In the genomic region with DNA sequence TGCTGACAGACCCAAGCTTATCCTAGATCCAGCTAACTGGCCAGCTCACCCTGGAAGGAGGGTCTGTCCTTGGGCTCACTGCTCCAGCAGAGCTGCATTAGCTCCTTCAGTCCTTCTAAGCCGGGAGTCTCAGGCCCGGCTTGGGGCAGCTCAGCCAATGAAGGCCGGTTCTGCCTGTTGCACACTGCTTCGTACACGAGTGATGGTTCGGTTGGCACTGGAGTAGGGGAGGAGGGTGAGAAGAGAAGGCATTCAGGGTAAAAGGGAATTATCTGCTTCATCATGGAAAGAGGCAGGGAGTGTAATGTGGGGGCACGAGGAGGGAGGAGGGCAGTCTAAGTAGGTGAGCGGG, we compare ENCODE assay signal across 29 cellular contexts. TPM values are rescaled to one million over a fixed set of nuclear protein-coding genes. Genes with fewer than 3 reads are reported as not detected.
DNase-seq lines count a peak whose midpoint lies in the region; ATAC-seq and TF ChIP-seq lines count a peak whose summit lies in the region.
"Had no signal": no experiment of that assay in that cellular context is flagged by ENCODE, and none has a peak within 500 bp of the region (broad histone marks: within the 10 kb centered on the region; RNA-seq: fewer than 3 reads in every experiment).

No MANE protein-coding gene starts in this region.

- no peak overlapping the region for H2AFZ ChIP-seq in neural progenitor cell (replicated peaks)
- H2AFZ ChIP-seq: GM23338 had no signal

- H3K36me3 ChIP-seq in CD8-positive, alpha-beta T cell (ENCODE audit: insufficient read depth, low read length): no peaks in the 10 kb centered on the region
- no peaks in the 10 kb centered on the region for H3K36me3 ChIP-seq in neural progenitor cell
- H3K36me3 ChIP-seq: BE2C had no signal

- DNase-seq in activated CD8-positive, alpha-beta memory T cell treated with anti-CD3 and anti-CD28 coated beads, Interleukin-2, amount 10 ng/mL, durations not matched to agents 7 days and 5 days: no peak
- DNase-seq in activated CD8-positive, alpha-beta memory T cell treated with anti-CD3 and anti-CD28 coated beads, Interleukin-2, amount 50 U/mL, for 48 hours: no peak
- no peak for DNase-seq in CD8-positive, alpha-beta T cell
- DNase-seq in activated T-helper 2 cell treated with anti-CD3 and anti-CD28 coated beads, Interferon-gamma antibody, Interleukin-2, Interleukin-4, amounts not matched to agents 10 μg/mL and 5 μg/mL and 100 μg/mL, durations not matched to agents 14 hours and 24 hours and 36 hours (ENCODE audit: low spot score): no peak
- DNase-seq in neural progenitor cell (ENCODE audit: low spot score): no peak
- DNase-seq: activated CD4-positive, alpha-beta T cell treated with anti-CD3 and anti-CD28 coated beads for 48 hours; activated effector memory CD4-positive, alpha-beta T cell treated with anti-CD3 and anti-CD28 coated beads, Interleukin-2, amount 50 U/mL, for 16 hours; BE2C; caudate nucleus; COR-L47; cortex of kidney; effector memory CD4-positive, alpha-beta T cell; erythroblast; left ventricle myocardium superior; NCI-H2107; NCI-H345; NCI-H69; SK-N-SH; trophoblast cell had no signal

- no peak overlapping the region for H3K4me2 ChIP-seq in neural progenitor cell
- H3K4me2 ChIP-seq: GM23338, SK-N-SH had no signal

- peaks cover 42% of the 10 kb centered on the region for H3K4me1 Mint-ChIP-seq in activated CD8-positive, alpha-beta memory T cell treated with anti-CD3 and anti-CD28 coated beads, Interleukin-2, amount 10 ng/mL, durations not matched to agents 7 days and 5 days
- peaks cover 45% of the 10 kb centered on the region for H3K4me1 Mint-ChIP-seq in CD8-positive, alpha-beta T cell (ENCODE audit: low read depth)
- peaks cover 22% of the 10 kb centered on the region for H3K4me1 Mint-ChIP-seq in activated T-helper 2 cell treated with anti-CD3 and anti-CD28 coated beads, Interferon-gamma antibody, Interleukin-2, Interleukin-4, amounts not matched to agents 10 μg/mL and 5 μg/mL and 100 μg/mL, durations not matched to agents 14 hours and 24 hours and 36 hours (ENCODE audit: low read depth)
- H3K4me1 Mint-ChIP-seq in neural progenitor cell: peaks cover 9% of the 10 kb centered on the region

- H3K27ac ChIP-seq in CD8-positive, alpha-beta T cell (ENCODE audit: low read depth, low read length): no peak overlapping the region
- H3K27ac ChIP-seq in neural progenitor cell: no peak overlapping the region
- H3K27ac ChIP-seq: VCaP had no signal

- H3K27me3 ChIP-seq in CD8-positive, alpha-beta T cell (ENCODE audit: insufficient read depth, low read length): peaks cover 7% of the 10 kb centered on the region
- peaks cover 100% of the 10 kb centered on the region for H3K27me3 ChIP-seq in neural progenitor cell

- peaks cover 12% of the 10 kb centered on the region for H4K20me1 ChIP-seq in neural progenitor cell (ENCODE audit: low read depth)

- no peak for TF ChIP-seq CTCF in CD8-positive, alpha-beta T cell (IDR thresholded peaks at IDR 0.05)
- no peak for TF ChIP-seq CTCF in neural progenitor cell (IDR thresholded peaks at IDR 0.05)

- H3K9me3 Mint-ChIP-seq in activated CD8-positive, alpha-beta memory T cell treated with anti-CD3 and anti-CD28 coated beads, Interleukin-2, amount 10 ng/mL, durations not matched to agents 7 days and 5 days (ENCODE audit: low read depth): no peaks in the 10 kb centered on the region
- H3K9me3 Mint-ChIP-seq in CD8-positive, alpha-beta T cell: no peaks in the 10 kb centered on the region
- no peaks in the 10 kb centered on the region for H3K9me3 Mint-ChIP-seq in activated T-helper 2 cell treated with anti-CD3 and anti-CD28 coated beads, Interferon-gamma antibody, Interleukin-2, Interleukin-4, amounts not matched to agents 10 μg/mL and 5 μg/mL and 100 μg/mL, durations not matched to agents 14 hours and 24 hours and 36 hours
- peaks cover 10% of the 10 kb centered on the region for H3K9me3 Mint-ChIP-seq in neural progenitor cell
- H3K9me3 Mint-ChIP-seq: GM23338; IgD-negative memory B cell; stimulated activated memory B cell treated with anti-CD40 and anti-IgM and Interleukin-4, amounts not matched to agents 10 μg/mL and 1 μg/mL and 100 μg/mL, for 72 hours had no signal

- H3K27me3 Mint-ChIP-seq in activated CD8-positive, alpha-beta memory T cell treated with anti-CD3 and anti-CD28 coated beads, Interleukin-2, amount 10 ng/mL, durations not matched to agents 7 days and 5 days: peaks cover 27% of the 10 kb centered on the region
- H3K27me3 Mint-ChIP-seq in CD8-positive, alpha-beta T cell (ENCODE audit: low read depth): peaks cover 16% of the 10 kb centered on the region
- H3K27me3 Mint-ChIP-seq in activated T-helper 2 cell treated with anti-CD3 and anti-CD28 coated beads, Interferon-gamma antibody, Interleukin-2, Interleukin-4, amounts not matched to agents 10 μg/mL and 5 μg/mL and 100 μg/mL, durations not matched to agents 14 hours and 24 hours and 36 hours (ENCODE audit: low read depth): peaks cover 21% of the 10 kb centered on the region
- H3K27me3 Mint-ChIP-seq in neural progenitor cell (ENCODE audit: insufficient read depth, low read depth): peaks cover 88% of the 10 kb centered on the region

- intact Hi-C loops in CD8-positive, alpha-beta T cell (cut with DNase I, micrococcal nuclease): loop anchor here (1.0 to 10.0 kb wide), 2 partner anchors 97 to 337 kb away; no protein-coding TSS in a partner anchor
- intact Hi-C loops in activated T-helper 2 cell treated with anti-CD3 and anti-CD28 coated beads, Interferon-gamma antibody, Interleukin-2, Interleukin-4, amounts not matched to agents 10 μg/mL and 5 μg/mL and 100 μg/mL, durations not matched to agents 14 hours and 24 hours and 36 hours (cut with micrococcal nuclease): loop anchor here (10.0 kb wide), 1 partner anchor 327 kb away; no protein-coding TSS in a partner anchor

- ATAC-seq in activated CD8-positive, alpha-beta memory T cell treated with anti-CD3 and anti-CD28 coated beads, Interleukin-2, amount 10 ng/mL, durations not matched to agents 7 days and 5 days: no peak
- ATAC-seq in CD8-positive, alpha-beta T cell: no peak
- no peak for ATAC-seq in HG03039 (IDR thresholded peaks at IDR 0.05; ENCODE audit: unreplicated experiment)
- ATAC-seq in HG03342 (IDR thresholded peaks at IDR 0.05; ENCODE audit: unreplicated experiment): no peak
- ATAC-seq in HG03095 (IDR thresholded peaks at IDR 0.05; ENCODE audit: unreplicated experiment): no peak
- ATAC-seq: GM23338; left ventricle myocardium superior; Right ventricle myocardium inferior; stimulated activated memory B cell treated with anti-CD40 and anti-IgM and Interleukin-4, amounts not matched to agents 10 μg/mL and 1 μg/mL and 100 μg/mL, for 72 hours had no signal

- H3K4me3 ChIP-seq in CD8-positive, alpha-beta T cell (ENCODE audit: low read depth, low read length): no peak overlapping the region
- no peak overlapping the region for H3K4me3 ChIP-seq in neural progenitor cell
- H3K4me3 ChIP-seq: GM23338 had no signal

- CTCF ChIA-PET in activated CD8-positive, alpha-beta memory T cell treated with anti-CD3 and anti-CD28 coated beads, Interleukin-2, amount 10 ng/mL, durations not matched to agents 7 days and 5 days (lab: Charles Lee): interaction anchor here (1.8 to 25.2 kb wide), 5 partner anchors 11 to 95 kb away, joined by 6 to 854 read pairs (median 19); partner anchors contain the start of genes CBLN3, CIDEB, KHNYN and LTB4R
- CTCF ChIA-PET in CD8-positive, alpha-beta T cell (lab: Charles Lee): interaction anchor here (1.4 to 23.5 kb wide), 4 partner anchors 28 to 95 kb away, joined by 3 to 442 read pairs (median 100); partner anchors contain the start of genes CBLN3, CIDEB, KHNYN and LTB4R

- peaks cover 38% of the 10 kb centered on the region for H3K4me1 ChIP-seq in CD8-positive, alpha-beta T cell (ENCODE audit: insufficient read depth, low read length)
- H3K4me1 ChIP-seq in neural progenitor cell: peaks cover 8% of the 10 kb centered on the region
- H3K4me1 ChIP-seq: BE2C had no signal

- no peaks in the 10 kb centered on the region for H3K79me2 ChIP-seq in neural progenitor cell (ENCODE audit: low read depth)

- peak overlapping the region; percentile 91 for H3K4me3 Mint-ChIP-seq in activated CD8-positive, alpha-beta memory T cell treated with anti-CD3 and anti-CD28 coated beads, Interleukin-2, amount 10 ng/mL, durations not matched to agents 7 days and 5 days
- peak overlapping the region; percentile 94 for H3K4me3 Mint-ChIP-seq in CD8-positive, alpha-beta T cell
- peak overlapping the region; percentile 87 for H3K4me3 Mint-ChIP-seq in activated T-helper 2 cell treated with anti-CD3 and anti-CD28 coated beads, Interferon-gamma antibody, Interleukin-2, Interleukin-4, amounts not matched to agents 10 μg/mL and 5 μg/mL and 100 μg/mL, durations not matched to agents 14 hours and 24 hours and 36 hours (ENCODE audit: low read depth)
- H3K4me3 Mint-ChIP-seq in neural progenitor cell: peak overlapping the region; percentile 25

- peaks cover 21% of the 10 kb centered on the region for H3K36me3 Mint-ChIP-seq in activated CD8-positive, alpha-beta memory T cell treated with anti-CD3 and anti-CD28 coated beads, Interleukin-2, amount 10 ng/mL, durations not matched to agents 7 days and 5 days
- peaks cover 26% of the 10 kb centered on the region for H3K36me3 Mint-ChIP-seq in CD8-positive, alpha-beta T cell
- H3K36me3 Mint-ChIP-seq in activated T-helper 2 cell treated with anti-CD3 and anti-CD28 coated beads, Interferon-gamma antibody, Interleukin-2, Interleukin-4, amounts not matched to agents 10 μg/mL and 5 μg/mL and 100 μg/mL, durations not matched to agents 14 hours and 24 hours and 36 hours (ENCODE audit: low read depth): peaks cover 26% of the 10 kb centered on the region
- H3K36me3 Mint-ChIP-seq in neural progenitor cell: no peaks in the 10 kb centered on the region

- POLR2A ChIA-PET in CD8-positive, alpha-beta T cell (lab: Charles Lee): interaction anchor here (4.9 kb wide), 1 partner anchor 93 kb away, joined by 33 read pairs; the partner anchor contains the start of genes CBLN3 and KHNYN

- no peak overlapping the region for H3K9ac ChIP-seq in neural progenitor cell
- H3K9ac ChIP-seq: SK-N-SH had no signal

- no peak overlapping the region for H3K27ac Mint-ChIP-seq in activated CD8-positive, alpha-beta memory T cell treated with anti-CD3 and anti-CD28 coated beads, Interleukin-2, amount 10 ng/mL, durations not matched to agents 7 days and 5 days
- H3K27ac Mint-ChIP-seq in CD8-positive, alpha-beta T cell: no peak overlapping the region
- no peak overlapping the region for H3K27ac Mint-ChIP-seq in activated T-helper 2 cell treated with anti-CD3 and anti-CD28 coated beads, Interferon-gamma antibody, Interleukin-2, Interleukin-4, amounts not matched to agents 10 μg/mL and 5 μg/mL and 100 μg/mL, durations not matched to agents 14 hours and 24 hours and 36 hours
- no peak overlapping the region for H3K27ac Mint-ChIP-seq in neural progenitor cell
- H3K27ac Mint-ChIP-seq: GM23338 had no signal

- no peaks in the 10 kb centered on the region for H3K9me3 ChIP-seq in CD8-positive, alpha-beta T cell (ENCODE audit: low read length)
- no peaks in the 10 kb centered on the region for H3K9me3 ChIP-seq in neural progenitor cell (ENCODE audit: low read depth)
- H3K9me3 ChIP-seq: BE2C, SK-N-SH had no signal

- peaks cover 6% of the 10 kb centered on the region for H3F3A ChIP-seq in neural progenitor cell (ENCODE audit: low read depth)

RNA-seq across cellular contexts. Expression of gene RIPK3, which starts 2.0 kb away (rescaled TPM):
- total RNA-seq in activated CD8-positive, alpha-beta memory T cell treated with anti-CD3 and anti-CD28 coated beads, Interleukin-2, amount 10 ng/mL, durations not matched to agents 7 days and 5 days: 10 to 100 TPM; 22.9 to 29.4 TPM
- 10 to 100 TPM; 17.6 to 19.3 TPM for total RNA-seq in CD8-positive, alpha-beta T cell
- 13.2 and 15.4 TPM in 2 replicates for total RNA-seq in activated T-helper 2 cell treated with anti-CD3 and anti-CD28 coated beads, Interferon-gamma antibody, Interleukin-2, Interleukin-4, amounts not matched to agents 10 μg/mL and 5 μg/mL and 100 μg/mL, durations not matched to agents 14 hours and 24 hours and 36 hours
- not detected in 2 replicates for total RNA-seq in neural progenitor cell (ENCODE audit: low replicate concordance)
- total RNA-seq: G401, myocyte had no signal

RNA-seq across cellular contexts. Expression of gene ADCY4, which starts 2.9 kb away (rescaled TPM):
- total RNA-seq in activated CD8-positive, alpha-beta memory T cell treated with anti-CD3 and anti-CD28 coated beads, Interleukin-2, amount 10 ng/mL, durations not matched to agents 7 days and 5 days: 1 to 10 TPM; 1.6 to 3.4 TPM
- 1 to 10 TPM; 5.2 to 7.9 TPM for total RNA-seq in CD8-positive, alpha-beta T cell
- 1.5 and 2.3 TPM in 2 replicates for total RNA-seq in activated T-helper 2 cell treated with anti-CD3 and anti-CD28 coated beads, Interferon-gamma antibody, Interleukin-2, Interleukin-4, amounts not matched to agents 10 μg/mL and 5 μg/mL and 100 μg/mL, durations not matched to agents 14 hours and 24 hours and 36 hours
- total RNA-seq in neural progenitor cell (ENCODE audit: low replicate concordance): not detected in 2 replicates
- total RNA-seq: G401, myocyte had no signal

RNA-seq across cellular contexts. Expression of gene LTB4R, which starts 26.5 kb away (rescaled TPM):
- 10 to 100 TPM; 15.6 to 32.5 TPM for total RNA-seq in activated CD8-positive, alpha-beta memory T cell treated with anti-CD3 and anti-CD28 coated beads, Interleukin-2, amount 10 ng/mL, durations not matched to agents 7 days and 5 days
- 10 to 100 TPM; 15.4 to 16.7 TPM for total RNA-seq in CD8-positive, alpha-beta T cell
- 10.7 and 11.9 TPM in 2 replicates for total RNA-seq in activated T-helper 2 cell treated with anti-CD3 and anti-CD28 coated beads, Interferon-gamma antibody, Interleukin-2, Interleukin-4, amounts not matched to agents 10 μg/mL and 5 μg/mL and 100 μg/mL, durations not matched to agents 14 hours and 24 hours and 36 hours
- total RNA-seq in neural progenitor cell (ENCODE audit: low replicate concordance): 1.9 and 4.6 TPM in 2 replicates

RNA-seq across cellular contexts. Expression of gene LTB4R2, which starts 27.9 kb away (rescaled TPM):
- 10 to 100 TPM; 12.6 to 18.8 TPM for total RNA-seq in activated CD8-positive, alpha-beta memory T cell treated with anti-CD3 and anti-CD28 coated beads, Interleukin-2, amount 10 ng/mL, durations not matched to agents 7 days and 5 days
- total RNA-seq in CD8-positive, alpha-beta T cell: 10 to 100 TPM; 18.9 to 21.5 TPM
- 7.9 and 9.5 TPM in 2 replicates for total RNA-seq in activated T-helper 2 cell treated with anti-CD3 and anti-CD28 coated beads, Interferon-gamma antibody, Interleukin-2, Interleukin-4, amounts not matched to agents 10 μg/mL and 5 μg/mL and 100 μg/mL, durations not matched to agents 14 hours and 24 hours and 36 hours
- 1.8 and 9.0 TPM in 2 replicates for total RNA-seq in neural progenitor cell (ENCODE audit: low replicate concordance)

RNA-seq across cellular contexts. Expression of gene CIDEB, which starts 30.0 kb away (rescaled TPM):
- 10 to 100 TPM; 24.5 to 44.2 TPM for total RNA-seq in activated CD8-positive, alpha-beta memory T cell treated with anti-CD3 and anti-CD28 coated beads, Interleukin-2, amount 10 ng/mL, durations not matched to agents 7 days and 5 days
- 10 to 100 TPM; 11.8 to 13.4 TPM for total RNA-seq in CD8-positive, alpha-beta T cell
- total RNA-seq in activated T-helper 2 cell treated with anti-CD3 and anti-CD28 coated beads, Interferon-gamma antibody, Interleukin-2, Interleukin-4, amounts not matched to agents 10 μg/mL and 5 μg/mL and 100 μg/mL, durations not matched to agents 14 hours and 24 hours and 36 hours: 19.6 and 24.7 TPM in 2 replicates
- 0.12 TPM in 1 of 2 replicates, not detected in the other for total RNA-seq in neural progenitor cell (ENCODE audit: low replicate concordance)
- total RNA-seq: myocyte had no signal

Comparison
In these comparisons a context has a peak if more than half of its experiments do, and no peak if none do; other contexts are left out.
1. H3K4me3 Mint-ChIP-seq: peak in every context shown above with its lines; median percentile 94 in CD8-positive, alpha-beta T cell; 91 in activated CD8-positive, alpha-beta memory T cell treated with anti-CD3 and anti-CD28 coated beads, Interleukin-2, amount 10 ng/mL, durations not matched to agents 7 days and 5 days; 87 in activated T-helper 2 cell treated with anti-CD3 and anti-CD28 coated beads, Interferon-gamma antibody, Interleukin-2, Interleukin-4, amounts not matched to agents 10 μg/mL and 5 μg/mL and 100 μg/mL, durations not matched to agents 14 hours and 24 hours and 36 hours; 25 in neural progenitor cell.
2. RNA of gene RIPK3, which starts 2.0 kb away (total RNA-seq): 22.9 to 29.4 TPM in activated CD8-positive, alpha-beta memory T cell treated with anti-CD3 and anti-CD28 coated beads, Interleukin-2, amount 10 ng/mL, durations not matched to agents 7 days and 5 days, 17.6 to 19.3 TPM in CD8-positive, alpha-beta T cell and 13.2 to 15.4 TPM in activated T-helper 2 cell treated with anti-CD3 and anti-CD28 coated beads, Interferon-gamma antibody, Interleukin-2, Interleukin-4, amounts not matched to agents 10 μg/mL and 5 μg/mL and 100 μg/mL, durations not matched to agents 14 hours and 24 hours and 36 hours; not detected in neural progenitor cell; every median in the first group is over 10 times any median in the second.